Comparison of ENCODE assay signal across 8 cellular contexts in the genomic region with DNA sequence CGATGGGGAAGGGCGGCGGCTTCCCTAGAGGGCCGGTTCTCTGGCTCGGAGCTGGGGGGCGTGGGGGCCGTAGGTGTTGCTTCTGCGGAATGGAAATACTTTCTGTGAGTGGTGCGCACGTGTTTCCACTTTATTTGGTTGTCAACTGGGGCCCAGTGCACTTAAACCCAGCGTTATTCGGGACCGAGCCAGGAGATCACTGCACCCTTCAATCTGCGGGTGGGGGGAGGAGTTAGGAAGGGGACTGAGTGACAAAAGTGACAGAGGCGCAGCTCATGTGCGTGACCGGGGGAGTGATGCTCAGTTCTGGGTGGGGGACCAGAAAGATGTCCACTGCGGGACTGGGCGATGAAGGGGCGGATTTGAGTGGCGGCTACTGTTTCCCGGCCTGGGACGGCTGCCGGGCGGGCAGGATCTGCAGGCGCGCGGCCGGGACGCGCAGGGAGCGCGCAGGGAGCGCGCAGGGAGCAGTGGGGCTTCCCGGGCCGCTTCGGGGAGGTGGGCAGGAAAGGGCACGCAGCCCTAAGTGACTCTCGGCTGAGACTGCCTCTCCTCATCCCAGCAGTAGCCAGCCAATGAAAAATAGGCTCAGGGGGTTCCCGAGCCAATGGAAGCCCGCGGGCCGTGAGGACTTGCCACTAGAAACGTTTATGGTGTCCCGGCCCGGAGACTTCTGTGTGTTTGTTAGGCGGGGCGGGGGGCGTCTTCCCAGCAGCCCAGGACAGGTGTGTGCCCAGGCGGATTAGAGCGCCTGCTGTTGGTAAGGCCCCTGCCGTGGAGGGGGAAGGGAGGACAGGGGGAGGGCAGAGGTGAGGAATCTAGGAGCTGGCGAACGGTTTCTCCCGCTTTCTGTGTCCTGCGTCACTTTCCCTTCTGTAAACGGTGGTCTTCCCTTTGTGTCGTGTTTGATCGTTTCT. TPM values are rescaled to one million over a fixed set of nuclear protein-coding genes. Genes with fewer than 3 reads are reported as not detected.
DNase-seq lines count a peak whose midpoint lies in the region; ATAC-seq and TF ChIP-seq lines count a peak whose summit lies in the region.

No MANE protein-coding gene starts in this region.

- H3K9me3 ChIP-seq in ES-I3 (ENCODE audit: control insufficient read depth, insufficient read depth, low read length), result no peaks in the 10 kb centered on the region
- peaks cover 0 to 2% of the 10 kb centered on the region in 2 donors for H3K9me3 ChIP-seq in lung (ENCODE audit: control insufficient read depth in 2 of 2, insufficient read depth in 1 of 2, low read length in 1 of 2)

- 1 to 2% methylated on average over 59 to 60 of the region's 60 CpGs for WGBS in lung, 2 donors

- ATAC-seq in lung (ENCODE audit: insufficient read depth, low FRiP score) (peak; percentile 68), GM18870 (IDR thresholded peaks at IDR 0.05; ENCODE audit: unreplicated experiment) (no peak), HG02763 (IDR thresholded peaks at IDR 0.05; ENCODE audit: unreplicated experiment) (no peak)

- DNase-seq in NCI-H2081 treated with DMSO at 0.1 percent for 48 hours (lab: John Stamatoyannopoulos, UW) (peak; percentile 52), dorsolateral prefrontal cortex (peak in 2 of 10 donors; percentile 10 to 50), lung (ENCODE audit: low spot score) (peak; percentile 64)
- DNase-seq in activated CD4-positive, alpha-beta T cell treated with anti-CD3 and anti-CD28 coated beads, Interleukin-2, amount 50 U/mL, for 24 hours (ENCODE audit: low read depth in 1 of 2, low spot score in 1 of 2), result peak; percentile 54 to 55
- peak in 2 of 3 donors; percentile 64 to 67 for DNase-seq in stimulated activated CD4-positive, alpha-beta T cell treated with anti-CD3 and anti-CD28 coated beads, TNF-alpha, amount 100 ng/mL, for 48 hours (ENCODE audit: low read depth in 3 of 3)

- H3K4me1 ChIP-seq in ES-I3 (ENCODE audit: insufficient read depth, low read length), result no peaks in the 10 kb centered on the region
- peaks cover 5 to 9% of the 10 kb centered on the region in 2 donors for H3K4me1 ChIP-seq in lung (ENCODE audit: control insufficient read depth in 2 of 2, insufficient read depth in 2 of 2, low read length in 2 of 2)

- H3K27ac ChIP-seq in dorsolateral prefrontal cortex (peak overlapping the region in 2 of 59 donors; percentile 43 to 69), lung (ENCODE audit: low read depth in 1 of 2, low read length in 1 of 2) (peak overlapping the region in 1 of 2 donors; percentile 26)

- peak overlapping the region; percentile 55 for H3K9ac ChIP-seq in ES-I3 (ENCODE audit: low read depth, low read length)

- H3K4me3 ChIP-seq in dorsolateral prefrontal cortex, result peak overlapping the region; percentile 45 to 76 (median 64)
- H3K4me3 ChIP-seq in lung, result peak overlapping the region; percentile 42

- H3K27me3 ChIP-seq in dorsolateral prefrontal cortex, result peaks cover 0 to 11% (median 0%) of the 10 kb centered on the region in 45 donors
- H3K27me3 ChIP-seq in lung (ENCODE audit: control insufficient read depth, insufficient read depth), result no peaks in the 10 kb centered on the region

- intact Hi-C loops in dorsolateral prefrontal cortex (cut with DNase I), result no loop called here

- TF ChIP-seq CTCF in dorsolateral prefrontal cortex (IDR thresholded peaks at IDR 0.05 in 54 of 56, conservative IDR thresholded peaks at IDR 0.05 in 2 of 56; ENCODE audit: low read depth in 1 of 56, partially characterized antibody in 56 of 56), result no peak
- no peak for TF ChIP-seq CTCF in lung (IDR thresholded peaks at IDR 0.05; ENCODE audit: control extremely low read depth, extremely low read depth)

- no peaks in the 10 kb centered on the region for H3K36me3 ChIP-seq in ES-I3 (ENCODE audit: insufficient read depth, low read length)
- no peaks in the 10 kb centered on the region for H3K36me3 ChIP-seq in lung (ENCODE audit: control insufficient read depth in 2 of 2, insufficient read depth in 2 of 2, low read length in 2 of 2)

RNA-seq across cellular contexts. Expression of gene KDM7A, which starts 54.3 kb away (rescaled TPM):
- 10 to 100 TPM in 117 of 120 experiments, 1 to 10 TPM in 3; 8.3 to 20.9 (median 13.8) TPM for total RNA-seq in dorsolateral prefrontal cortex
- 10 to 100 TPM; 14.0 to 30.7 TPM for total RNA-seq in lung
- 1 to 10 TPM; 3.1 to 9.1 TPM for polyA plus RNA-seq in lung
